In the genomic region with DNA sequence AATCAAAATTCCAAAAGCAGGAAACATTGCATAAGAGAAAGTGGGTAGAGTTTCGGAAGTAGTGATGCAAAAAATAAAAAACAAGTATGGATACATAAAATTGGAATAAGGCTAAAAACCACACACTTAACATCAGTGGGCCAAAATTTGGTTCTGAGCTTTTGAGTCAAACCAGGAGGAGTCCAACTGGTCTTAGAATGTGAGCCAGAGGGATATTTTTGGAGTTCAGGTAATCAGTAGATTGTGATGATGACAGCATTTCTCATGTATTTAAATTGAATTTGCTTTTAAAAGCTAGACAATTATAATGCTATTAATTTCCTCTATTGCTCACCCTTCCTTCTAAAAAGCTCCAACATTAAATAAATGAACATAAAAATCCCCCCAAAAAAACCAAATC, we compare ENCODE assay signal across 20 cellular contexts.
"Had no signal": no experiment of that assay in that cellular context is flagged by ENCODE, and none has a peak within 500 bp of the region (broad histone marks: within the 10 kb centered on the region; RNA-seq: fewer than 3 reads in every experiment).

No MANE protein-coding gene starts in this region.

- H3K36me3 Mint-ChIP-seq: activated CD8-positive, alpha-beta memory T cell treated with anti-CD3 and anti-CD28 coated beads, Interleukin-2, amount 10 ng/mL, durations not matched to agents 7 days and 5 days; activated naive CD4-positive, alpha-beta T cell treated with anti-CD3 and anti-CD28 coated beads, Interleukin-2, amount 10 ng/mL, durations not matched to agents 7 days and 5 days; naive thymus-derived CD8-positive, alpha-beta T cell had no signal

- FAIRE-seq: TTC549, urothelium cell line had no signal

- H3K27ac ChIP-seq: coronary artery, esophagus squamous epithelium, gastrocnemius medialis, left ventricle myocardium inferior, psoas muscle, tibial artery, WERI-Rb-1 had no signal

- H3K27me3 ChIP-seq: esophagus squamous epithelium, gastrocnemius medialis had no signal

- H3K9me3 Mint-ChIP-seq: activated CD8-positive, alpha-beta T cell treated with anti-CD3 and anti-CD28 coated beads for 36 hours; activated naive CD8-positive, alpha-beta T cell treated with anti-CD3 and anti-CD28 coated beads, Interleukin-2, amount 50 U/mL, for 24 hours; naive thymus-derived CD8-positive, alpha-beta T cell; stimulated activated naive CD8-positive, alpha-beta T cell treated with anti-CD3 and anti-CD28 coated beads, Interleukin-15, amount 100 ng/mL, for 72 hours had no signal

- H3K36me3 ChIP-seq: esophagus squamous epithelium, gastrocnemius medialis, left ventricle myocardium inferior, tibial artery, WERI-Rb-1 had no signal

- H3K27me3 Mint-ChIP-seq: activated CD8-positive, alpha-beta T cell treated with anti-CD3 and anti-CD28 coated beads for 36 hours had no signal

- H3K4me1 ChIP-seq: esophagus squamous epithelium, gastrocnemius medialis, left ventricle myocardium inferior, psoas muscle, tibial artery had no signal

- H3K4me3 ChIP-seq: coronary artery, gastrocnemius medialis, left ventricle myocardium inferior, psoas muscle, tibial artery had no signal

- DNase-seq: activated CD8-positive, alpha-beta memory T cell treated with anti-CD3 and anti-CD28 coated beads, Interleukin-2, amount 10 ng/mL, durations not matched to agents 7 days and 5 days; activated effector memory CD4-positive, alpha-beta T cell treated with Interleukin-2 at 50 U/mL for 16 hours; activated naive CD4-positive, alpha-beta T cell treated with anti-CD3 and anti-CD28 coated beads, Interleukin-2, amount 10 ng/mL, durations not matched to agents 7 days and 5 days; activated naive CD8-positive, alpha-beta T cell treated with anti-CD3 and anti-CD28 coated beads, Interleukin-2, amount 50 U/mL, for 24 hours; activated T-cell treated with anti-CD3 and anti-CD28 coated beads, Interleukin-2, amount 50 U/mL, for 1 hour; cerebellar nuclear complex; gastrocnemius medialis; hypothalamus; left ventricle myocardium inferior; naive thymus-derived CD8-positive, alpha-beta T cell; psoas muscle; right cardiac atrium; stimulated activated naive CD8-positive, alpha-beta T cell treated with anti-CD3 and anti-CD28 coated beads, Interleukin-15, amount 100 ng/mL, for 72 hours; tibial artery; WERI-Rb-1 had no signal

- H3K4me3 Mint-ChIP-seq: activated CD8-positive, alpha-beta memory T cell treated with anti-CD3 and anti-CD28 coated beads, Interleukin-2, amount 10 ng/mL, durations not matched to agents 7 days and 5 days; activated naive CD4-positive, alpha-beta T cell treated with anti-CD3 and anti-CD28 coated beads, Interleukin-2, amount 10 ng/mL, durations not matched to agents 7 days and 5 days; activated naive CD8-positive, alpha-beta T cell treated with anti-CD3 and anti-CD28 coated beads, Interleukin-2, amount 50 U/mL, for 24 hours; naive thymus-derived CD8-positive, alpha-beta T cell had no signal

- H3K27ac Mint-ChIP-seq: activated CD8-positive, alpha-beta T cell treated with anti-CD3 and anti-CD28 coated beads for 36 hours; activated naive CD8-positive, alpha-beta T cell treated with anti-CD3 and anti-CD28 coated beads, Interleukin-2, amount 50 U/mL, for 24 hours; naive thymus-derived CD8-positive, alpha-beta T cell had no signal

- H3K9me3 ChIP-seq: esophagus squamous epithelium, gastrocnemius medialis, left ventricle myocardium inferior, psoas muscle, tibial artery had no signal

- ATAC-seq: gastrocnemius medialis; naive thymus-derived CD8-positive, alpha-beta T cell; psoas muscle; right cardiac atrium had no signal
